ENCODE assay signal across 18 cellular contexts in genomic region chr7:152131981-152132494, GRCh38.
DNase-seq lines count a peak whose midpoint lies in the region; ATAC-seq and TF ChIP-seq lines count a peak whose summit lies in the region.
"Had no signal": no experiment of that assay in that cellular context is flagged by ENCODE, and none has a peak within 500 bp of the region (broad histone marks: within the 10 kb centered on the region; RNA-seq: fewer than 3 reads in every experiment).

No MANE protein-coding gene starts in this region.

- in situ Hi-C loops in Panc1 (cut with HindIII; ENCODE audit: low pct_unique_long_range_greater_than_20kb, low sequenced_read_pairs): no loop called here

- no peaks in the 10 kb centered on the region for H3K27me3 Mint-ChIP-seq in CD8-positive, alpha-beta T cell (ENCODE audit: low read depth)
- H3K27me3 Mint-ChIP-seq in brain (no peaks in the 10 kb centered on the region), osteocyte (ENCODE audit: unreplicated experiment) (no peaks in the 10 kb centered on the region)
- H3K27me3 Mint-ChIP-seq: CD4-positive, alpha-beta T cell had no signal

- no peak overlapping the region for H3K27ac ChIP-seq in CD8-positive, alpha-beta T cell (ENCODE audit: low read depth, low read length)
- H3K27ac ChIP-seq in Panc1 (ENCODE audit: low read length) (no peak overlapping the region), neuronal stem cell (replicated peaks; ENCODE audit: low read length) (no peak overlapping the region)
- H3K27ac ChIP-seq: A549, C4-2B had no signal

- no CpG with 5 or more reads among the region's 12 CpGs for WGBS in neuronal stem cell (ENCODE audit: extremely low coverage in 2 of 2, insufficient read length in 2 of 2, insufficient replicate concordance in 1 of 2), 2 donors

- no peak overlapping the region for H3K14ac ChIP-seq in neuronal stem cell (ENCODE audit: low read length)

- no peak overlapping the region for H2AK5ac ChIP-seq in neuronal stem cell (ENCODE audit: low read depth, low read length)

- H3K4me3 Mint-ChIP-seq in CD8-positive, alpha-beta T cell: no peak overlapping the region
- H3K4me3 Mint-ChIP-seq in brain (no peak overlapping the region), osteocyte (ENCODE audit: unreplicated experiment) (no peak overlapping the region)
- H3K4me3 Mint-ChIP-seq: CD4-positive, alpha-beta T cell; H9 had no signal

- no peak overlapping the region for H3K4me3 ChIP-seq in CD8-positive, alpha-beta T cell (ENCODE audit: low read depth, low read length)
- no peak overlapping the region for H3K4me3 ChIP-seq in Panc1 (ENCODE audit: low read depth in 2 of 2, low read length in 2 of 2)
- H3K4me3 ChIP-seq in neuronal stem cell (ENCODE audit: low read length in 2 of 2): no peak overlapping the region
- H3K4me3 ChIP-seq: A549 had no signal

- no peak overlapping the region for H4K91ac ChIP-seq in neuronal stem cell (ENCODE audit: low read depth, low read length, poor library complexity)

- peaks cover 2% of the 10 kb centered on the region for H3K79me1 ChIP-seq in neuronal stem cell (ENCODE audit: low read depth, low read length)

- no peak overlapping the region for H3K4me2 ChIP-seq in neuronal stem cell (ENCODE audit: insufficient read depth, low read length, poor library complexity, severe bottlenecking)
- H3K4me2 ChIP-seq: A549 had no signal

- intact Hi-C loops in CD8-positive, alpha-beta T cell (cut with DNase I, micrococcal nuclease): loop anchor here in 1 of 2 experiments (5.0 kb wide), 1 partner anchor 105 kb away; the partner anchor contains the start of gene GALNT11
- intact Hi-C loops in Panc1 (cut with micrococcal nuclease; ENCODE audit: unreplicated experiment): no loop called here

- H3K18ac ChIP-seq in neuronal stem cell (ENCODE audit: low read length): no peak overlapping the region

- H2BK15ac ChIP-seq in neuronal stem cell (ENCODE audit: low read length): no peak overlapping the region

- CTCF ChIA-PET in CD8-positive, alpha-beta T cell (lab: Charles Lee): no interaction called here
- CTCF ChIA-PET in Panc1 (lab: Charles Lee): interaction anchor here (0.6 kb wide), 1 partner anchor 566 kb away, joined by 3 read pairs; no protein-coding TSS in a partner anchor

- no peak overlapping the region for H4K8ac ChIP-seq in neuronal stem cell (ENCODE audit: low read depth, low read length)

- H3K27ac Mint-ChIP-seq in CD8-positive, alpha-beta T cell: peak overlapping the region; percentile 64
- H3K27ac Mint-ChIP-seq in brain (peak overlapping the region in 4 of 5 experiments; percentile 24 to 65 (median 36)), osteocyte (ENCODE audit: unreplicated experiment) (no peak overlapping the region)

- no peak overlapping the region for H3K9ac ChIP-seq in neuronal stem cell (ENCODE audit: low read depth, low read length, poor library complexity)

- no peak overlapping the region for H2BK120ac ChIP-seq in neuronal stem cell (ENCODE audit: low read depth, low read length)

- POLR2A ChIA-PET in CD8-positive, alpha-beta T cell (lab: Charles Lee): no interaction called here
- POLR2A ChIA-PET in Panc1 (lab: Charles Lee): no interaction called here

- no peak overlapping the region for H2AFZ ChIP-seq in neuronal stem cell (ENCODE audit: low read length)

- no peaks in the 10 kb centered on the region for H3K9me3 Mint-ChIP-seq in CD8-positive, alpha-beta T cell
- H3K9me3 Mint-ChIP-seq in brain (peaks cover under 1 to 8% (median 7%) of the 10 kb centered on the region in 5 experiments), osteocyte (ENCODE audit: unreplicated experiment) (no peaks in the 10 kb centered on the region)
- H3K9me3 Mint-ChIP-seq: CD4-positive, alpha-beta T cell had no signal

- no peak overlapping the region for H2BK12ac ChIP-seq in neuronal stem cell (ENCODE audit: low read length)

- peak overlapping the region; percentile 19 for H2BK5ac ChIP-seq in neuronal stem cell (ENCODE audit: low read length)

- no TSS peak for BruUV-seq in Panc1 (replicated peaks; lab: Mats Ljungman, UMichigan)

- H3K4me1 ChIP-seq in CD8-positive, alpha-beta T cell (ENCODE audit: insufficient read depth, low read length): no peaks in the 10 kb centered on the region
- no peaks in the 10 kb centered on the region for H3K4me1 ChIP-seq in Panc1 (ENCODE audit: control insufficient read depth, insufficient read depth, low read length)
- peaks cover 3 to 5% of the 10 kb centered on the region in 2 donors for H3K4me1 ChIP-seq in neuronal stem cell (ENCODE audit: control insufficient read depth in 2 of 2, insufficient read depth in 1 of 2, low read depth in 1 of 2, low read length in 2 of 2)
- H3K4me1 ChIP-seq: A549 had no signal

- TF ChIP-seq CTCF in CD8-positive, alpha-beta T cell (IDR thresholded peaks at IDR 0.05): no peak
- TF ChIP-seq CTCF in Panc1 (IDR thresholded peaks at IDR 0.05): no peak
- no peak for TF ChIP-seq CTCF in brain (conservative IDR thresholded peaks at IDR 0.05)
- no peak for TF ChIP-seq CTCF in osteocyte (IDR thresholded peaks at IDR 0.05)

- no peaks in the 10 kb centered on the region for H3K9me3 ChIP-seq in CD8-positive, alpha-beta T cell (ENCODE audit: low read length)
- H3K9me3 ChIP-seq in Panc1 (ENCODE audit: control insufficient read depth, insufficient read depth, low read depth, low read length): no peaks in the 10 kb centered on the region
- peaks cover 11 to 12% of the 10 kb centered on the region in 2 donors for H3K9me3 ChIP-seq in neuronal stem cell (replicated peaks in 1 of 2; ENCODE audit: control insufficient read depth in 2 of 2, insufficient read depth in 1 of 2, low read depth in 1 of 2, low read length in 2 of 2)
- H3K9me3 ChIP-seq: A549 had no signal

- DNase-seq in CD8-positive, alpha-beta T cell: no peak
- no peak for DNase-seq in Panc1 (ENCODE audit: low read depth, low spot score)
- DNase-seq in neuronal stem cell (ENCODE audit: low spot score): no peak
- DNase-seq in osteocyte (ENCODE audit: extremely low spot score, unreplicated experiment): no peak
- DNase-seq in GM19240 (ENCODE audit: insufficient read length, low spot score): no peak
- DNase-seq: AML-193; Calu3; CD4-positive, alpha-beta T cell; DND-41; EL; GOT3; H9; IMR-90; KG1 had no signal

- ATAC-seq in CD8-positive, alpha-beta T cell: no peak
- ATAC-seq in Panc1: 0 out of 2 replicates have a peak, but pooled peaks have one; percentile 16
- ATAC-seq in GM19463 (IDR thresholded peaks at IDR 0.05; ENCODE audit: unreplicated experiment): no peak

- peaks cover 11% of the 10 kb centered on the region for H3K36me3 ChIP-seq in CD8-positive, alpha-beta T cell (ENCODE audit: insufficient read depth, low read length)
- H3K36me3 ChIP-seq in Panc1 (ENCODE audit: control insufficient read depth, insufficient read depth, low read length) (peaks cover 4% of the 10 kb centered on the region; the same call in 1 of the 2 replicates), neuronal stem cell (replicated peaks in 1 of 2; ENCODE audit: control insufficient read depth in 2 of 2, insufficient read depth in 2 of 2, low read length in 2 of 2) (peaks cover 17 to 83% of the 10 kb centered on the region in 2 donors)

- no peak overlapping the region for H3K23ac ChIP-seq in neuronal stem cell (ENCODE audit: low read depth, low read length, poor library complexity)

- H3K4ac ChIP-seq in neuronal stem cell (ENCODE audit: low read length): no peak overlapping the region

- no peaks in the 10 kb centered on the region for H3K27me3 ChIP-seq in CD8-positive, alpha-beta T cell (ENCODE audit: insufficient read depth, low read length)
- H3K27me3 ChIP-seq in Panc1 (ENCODE audit: control insufficient read depth, insufficient read depth, low read length): no peaks in the 10 kb centered on the region
- H3K27me3 ChIP-seq in neuronal stem cell (ENCODE audit: control insufficient read depth in 3 of 3, insufficient read depth in 3 of 3, low read depth in 1 of 3, low read length in 3 of 3): no peaks in the 10 kb centered on the region

- peaks cover 61% of the 10 kb centered on the region for H3K36me3 Mint-ChIP-seq in CD8-positive, alpha-beta T cell
- H3K36me3 Mint-ChIP-seq in brain: peaks cover 66% of the 10 kb centered on the region
- peaks cover 36% of the 10 kb centered on the region for H3K36me3 Mint-ChIP-seq in osteocyte (ENCODE audit: unreplicated experiment)

- H3K4me1 Mint-ChIP-seq in CD8-positive, alpha-beta T cell (ENCODE audit: low read depth): no peaks in the 10 kb centered on the region
- H3K4me1 Mint-ChIP-seq in brain (peaks cover 9% of the 10 kb centered on the region), osteocyte (ENCODE audit: unreplicated experiment) (peaks cover 29% of the 10 kb centered on the region)
